1 cellular context compared by ENCODE assay signal in the genomic region with DNA sequence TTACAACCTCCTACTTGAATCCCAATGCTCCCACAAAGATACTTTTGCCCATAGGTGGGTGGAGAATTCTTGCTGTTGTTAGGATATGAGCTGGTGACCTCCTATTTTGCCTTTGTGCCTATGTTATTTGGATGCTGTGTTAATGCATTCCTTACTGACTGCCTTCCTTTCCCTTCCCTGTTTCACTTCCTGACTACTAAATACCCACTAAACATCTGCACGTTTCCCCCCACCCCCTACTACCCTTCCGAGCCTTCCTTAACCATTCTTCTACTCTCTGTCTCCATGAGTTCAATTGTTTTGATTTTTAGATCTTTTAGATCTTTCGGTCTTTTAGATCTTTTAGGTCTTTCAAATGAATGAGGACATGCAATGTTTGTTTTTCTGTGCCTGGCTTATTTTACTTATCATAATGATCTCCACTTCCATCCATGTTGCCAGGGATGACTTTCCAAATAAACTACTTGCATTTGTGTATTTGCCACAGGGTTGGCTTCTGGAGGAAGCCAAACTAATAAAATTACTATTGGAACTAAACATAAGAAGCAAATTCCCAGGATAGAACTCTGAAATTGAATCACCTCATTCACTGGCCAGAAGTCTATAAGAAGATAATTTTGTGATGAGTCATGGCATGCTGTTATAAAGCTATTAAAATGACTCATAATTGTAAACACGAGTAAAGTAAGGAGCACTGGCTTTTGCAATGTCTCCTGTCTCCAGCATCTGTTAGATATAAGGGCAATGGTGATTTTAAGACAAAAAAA.
TF ChIP-seq lines count a peak whose summit lies in the region.

No MANE protein-coding gene starts in this region.

TF ChIP-seq in SK-N-SH, 30 proteins besides CTCF, POLR2A, EP300 and RAD21 (continued from another document):
- TF ChIP-seq, protein P1, sequence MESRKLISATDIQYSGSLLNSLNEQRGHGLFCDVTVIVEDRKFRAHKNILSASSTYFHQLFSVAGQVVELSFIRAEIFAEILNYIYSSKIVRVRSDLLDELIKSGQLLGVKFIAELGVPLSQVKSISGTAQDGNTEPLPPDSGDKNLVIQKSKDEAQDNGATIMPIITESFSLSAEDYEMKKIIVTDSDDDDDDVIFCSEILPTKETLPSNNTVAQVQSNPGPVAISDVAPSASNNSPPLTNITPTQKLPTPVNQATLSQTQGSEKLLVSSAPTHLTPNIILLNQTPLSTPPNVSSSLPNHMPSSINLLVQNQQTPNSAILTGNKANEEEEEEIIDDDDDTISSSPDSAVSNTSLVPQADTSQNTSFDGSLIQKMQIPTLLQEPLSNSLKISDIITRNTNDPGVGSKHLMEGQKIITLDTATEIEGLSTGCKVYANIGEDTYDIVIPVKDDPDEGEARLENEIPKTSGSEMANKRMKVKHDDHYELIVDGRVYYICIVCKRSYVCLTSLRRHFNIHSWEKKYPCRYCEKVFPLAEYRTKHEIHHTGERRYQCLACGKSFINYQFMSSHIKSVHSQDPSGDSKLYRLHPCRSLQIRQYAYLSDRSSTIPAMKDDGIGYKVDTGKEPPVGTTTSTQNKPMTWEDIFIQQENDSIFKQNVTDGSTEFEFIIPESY (IDR thresholded peaks at IDR 0.05; ENCODE audit: borderline replicate concordance, low read depth) = no peak
- TF ChIP-seq TAF1 (IDR thresholded peaks at IDR 0.05; ENCODE audit: borderline replicate concordance, low read depth, low read length) = no peak
- no peak for TF ChIP-seq SIN3A (IDR thresholded peaks at IDR 0.05; ENCODE audit: borderline replicate concordance, low read depth, low read length)
- no peak for TF ChIP-seq EZH2phosphoT487 (IDR thresholded peaks at IDR 0.05; ENCODE audit: borderline replicate concordance, low read depth)
- TF ChIP-seq NFIC (IDR thresholded peaks at IDR 0.05; ENCODE audit: borderline replicate concordance) = peak; percentile 37; the same call in 1 of the 2 replicates
- no peak for TF ChIP-seq MXI1 (IDR thresholded peaks at IDR 0.05; ENCODE audit: low read depth, low read length)
- TF ChIP-seq, protein P2, sequence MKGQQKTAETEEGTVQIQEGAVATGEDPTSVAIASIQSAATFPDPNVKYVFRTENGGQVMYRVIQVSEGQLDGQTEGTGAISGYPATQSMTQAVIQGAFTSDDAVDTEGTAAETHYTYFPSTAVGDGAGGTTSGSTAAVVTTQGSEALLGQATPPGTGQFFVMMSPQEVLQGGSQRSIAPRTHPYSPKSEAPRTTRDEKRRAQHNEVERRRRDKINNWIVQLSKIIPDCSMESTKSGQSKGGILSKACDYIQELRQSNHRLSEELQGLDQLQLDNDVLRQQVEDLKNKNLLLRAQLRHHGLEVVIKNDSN (IDR thresholded peaks at IDR 0.05; ENCODE audit: borderline replicate concordance, low read depth) = no peak
- no peak for TF ChIP-seq YY1 (IDR thresholded peaks at IDR 0.05; ENCODE audit: low read depth)
- no peak for TF ChIP-seq ELF1 (IDR thresholded peaks at IDR 0.05)
- no peak for TF ChIP-seq GATA2 (CRISPR knock-in tag; IDR thresholded peaks at IDR 0.05)
- no peak for TF ChIP-seq GABPA (IDR thresholded peaks at IDR 0.05; ENCODE audit: low read depth)
- TF ChIP-seq NRF1 (IDR thresholded peaks at IDR 0.05; ENCODE audit: low read depth, low read length) = no peak
TF ChIP-seq in SK-N-SH: peak in this region for 5.
